Comparison of ENCODE assay signal across 23 cellular contexts in genomic region chr3:61777483-61777882, GRCh38.
A peak's percentile ranks its signal among the peaks of the same experiment; 100 is the strongest.
DNase-seq lines count a peak whose midpoint lies in the region; ATAC-seq, FAIRE-seq and TF ChIP-seq lines count a peak whose summit lies in the region.
"Had no signal": no experiment of that assay in that cellular context is flagged by ENCODE, and none has a peak within 500 bp of the region (broad histone marks: within the 10 kb centered on the region; RNA-seq: fewer than 3 reads in every experiment).

No MANE protein-coding gene starts in this region.

- H2AFZ ChIP-seq in mesenchymal stem cell (ENCODE audit: low read depth, low read length), result no peak overlapping the region

- H3K18ac ChIP-seq in mesenchymal stem cell (ENCODE audit: low read depth in 1 of 2, low read length in 2 of 2), result no peak overlapping the region

- H2BK5ac ChIP-seq in mesenchymal stem cell (ENCODE audit: low read depth, low read length, poor library complexity, severe bottlenecking), result no peak overlapping the region

- peaks cover 25% of the 10 kb centered on the region for H3K79me1 ChIP-seq in mesenchymal stem cell (replicated peaks; ENCODE audit: low read length, poor library complexity, severe bottlenecking)

- DNase-seq in A172 (ENCODE audit: low spot score), result peak; percentile 13
- peak; percentile 19 for DNase-seq in M059J (ENCODE audit: low read depth)
- DNase-seq in bronchial epithelial cell (ENCODE audit: low read depth), result no peak
- no peak for DNase-seq in mesenchymal stem cell
- DNase-seq in D721Med (ENCODE audit: insufficient read length, low spot score), result no peak
- no peak for DNase-seq in GF-D8 (lab: John Stamatoyannopoulos, UW)
- DNase-seq in COLO668 (lab: John Stamatoyannopoulos, UW; ENCODE audit: unreplicated experiment), result no peak
- DNase-seq: 8988T; AML-193; C1 segment of cervical spinal cord; Calu3; CD8-positive, alpha-beta T cell; EL; GOT3; Karpas-422; NCI-H1694 treated with DMSO at 0.1 percent for 48 hours; NCI-H2081 treated with DMSO at 0.1 percent for 48 hours; NCI-H2171 treated with DMSO at 0.1 percent for 48 hours; NCI-H524 treated with DMSO at 0.1 percent for 48 hours; Right ventricle myocardium superior had no signal

- no peak overlapping the region for H3K9ac ChIP-seq in mesenchymal stem cell (ENCODE audit: low read length)

- no peak overlapping the region for H3K4ac ChIP-seq in mesenchymal stem cell (ENCODE audit: low read depth in 1 of 2, low read length in 2 of 2)

- no peak overlapping the region for H3K27ac ChIP-seq in mesenchymal stem cell (ENCODE audit: low read length, poor library complexity, severe bottlenecking)
- H3K27ac ChIP-seq: SK-N-MC had no signal

- no peak overlapping the region for H4K91ac ChIP-seq in mesenchymal stem cell (ENCODE audit: low read length)

- H3K14ac ChIP-seq in mesenchymal stem cell (ENCODE audit: low read length in 2 of 2), result no peak overlapping the region

- peak overlapping the region; percentile 59 for H3K4me2 ChIP-seq in mesenchymal stem cell (ENCODE audit: low read length, poor library complexity, severe bottlenecking)

- no peak overlapping the region for H3K23ac ChIP-seq in mesenchymal stem cell (ENCODE audit: low read length in 2 of 2)

- WGBS in mesenchymal stem cell, result 50% methylated on average over 5 of the region's 6 CpGs

- no peak for ATAC-seq in HG03520 (IDR thresholded peaks at IDR 0.05; ENCODE audit: unreplicated experiment)
- ATAC-seq: CD8-positive, alpha-beta T cell had no signal

- FAIRE-seq in bronchial epithelial cell (lab: Jason Lieb, UNC) (peak; percentile 13), D721Med (lab: Jason Lieb, UNC) (no peak)
- FAIRE-seq: RCC 7860 had no signal

- H2BK15ac ChIP-seq in mesenchymal stem cell (ENCODE audit: low read depth, poor library complexity, severe bottlenecking), result no peak overlapping the region

- no peak overlapping the region for H2BK120ac ChIP-seq in mesenchymal stem cell (ENCODE audit: low read depth, low read length)

- no peak overlapping the region for H4K8ac ChIP-seq in mesenchymal stem cell (ENCODE audit: low read length)

- H3K4me3 ChIP-seq in bronchial epithelial cell (ENCODE audit: low read depth, low read length), result no peak overlapping the region
- no peak overlapping the region for H3K4me3 ChIP-seq in mesenchymal stem cell (ENCODE audit: insufficient read depth in 1 of 2, low read depth in 1 of 2, low read length in 2 of 2)
- H3K4me3 ChIP-seq: SK-N-MC had no signal

- no peak overlapping the region for H2BK12ac ChIP-seq in mesenchymal stem cell (ENCODE audit: low read length in 2 of 2)

- no peak overlapping the region for H2AK5ac ChIP-seq in mesenchymal stem cell (ENCODE audit: low read length, severe bottlenecking)

- TF ChIP-seq CTCF in bronchial epithelial cell (IDR thresholded peaks at IDR 0.05; ENCODE audit: insufficient read depth, low read length, severe bottlenecking) (no peak), D721Med (IDR thresholded peaks at IDR 0.05; ENCODE audit: insufficient read depth, missing control alignments) (no peak)

- no peaks in the 10 kb centered on the region for H3K36me3 ChIP-seq in bronchial epithelial cell (ENCODE audit: control insufficient read depth, insufficient read depth, low read length)
- no peaks in the 10 kb centered on the region for H3K36me3 ChIP-seq in mesenchymal stem cell (ENCODE audit: control insufficient read depth in 1 of 2, insufficient read depth in 2 of 2, low read depth in 1 of 2, low read length in 2 of 2)

- no peaks in the 10 kb centered on the region for H3K9me3 ChIP-seq in mesenchymal stem cell (ENCODE audit: control insufficient read depth, low read length)

- H3K4me1 ChIP-seq in mesenchymal stem cell (ENCODE audit: control insufficient read depth, insufficient read depth, low read depth, low read length), result peaks cover 4% of the 10 kb centered on the region

- H3K27me3 ChIP-seq in bronchial epithelial cell (ENCODE audit: control insufficient read depth, insufficient read depth, low read length) (no peaks in the 10 kb centered on the region), mesenchymal stem cell (ENCODE audit: control insufficient read depth in 1 of 2, insufficient read depth in 1 of 2, low read length in 2 of 2) (no peaks in the 10 kb centered on the region)

Comparison
In these comparisons a context has a peak if more than half of its experiments do, and no peak if none do; other contexts are left out.
1. DNase-seq: peak in A172 (single experiment) and M059J (single experiment); none in bronchial epithelial cell (single experiment), mesenchymal stem cell (single experiment), D721Med (single experiment), GF-D8 (single experiment) and COLO668 (single experiment).